In the genomic region with DNA sequence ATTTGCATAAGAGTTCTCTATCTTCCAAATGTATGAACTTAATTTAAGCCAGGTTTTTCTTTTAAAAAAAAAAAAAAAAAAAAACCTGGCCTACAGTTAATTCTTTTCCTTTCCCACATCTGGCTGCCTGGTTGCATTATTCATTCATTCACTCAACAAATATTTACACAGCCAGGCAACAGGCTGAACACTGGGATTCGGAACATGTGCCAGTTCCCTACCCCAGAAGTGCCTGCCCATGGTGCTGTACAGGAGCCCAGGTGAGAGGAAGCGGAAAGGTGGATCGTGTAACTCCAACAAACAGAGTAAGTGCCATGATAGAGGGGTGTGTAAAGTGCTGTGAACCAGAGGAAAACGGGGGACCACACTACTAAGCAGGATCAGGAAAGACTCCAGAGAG, we compare ENCODE assay signal across 26 cellular contexts.
A peak's percentile ranks its signal among the peaks of the same experiment; 100 is the strongest.
DNase-seq lines count a peak whose midpoint lies in the region; ATAC-seq and TF ChIP-seq lines count a peak whose summit lies in the region.
"Had no signal": no experiment of that assay in that cellular context is flagged by ENCODE, and none has a peak within 500 bp of the region (broad histone marks: within the 10 kb centered on the region; RNA-seq: fewer than 3 reads in every experiment).

No MANE protein-coding gene starts in this region.

- H3K9me3 Mint-ChIP-seq in effector memory CD8-positive, alpha-beta T cell: no peaks in the 10 kb centered on the region
- H3K9me3 Mint-ChIP-seq: activated B cell treated with CpG ODN at 0.5 μM for 24 hours; activated CD8-positive, alpha-beta T cell treated with anti-CD3 and anti-CD28 coated beads for 36 hours; activated naive CD8-positive, alpha-beta T cell treated with anti-CD3 and anti-CD28 coated beads, Interleukin-2, amount 10 ng/mL, durations not matched to agents 7 days and 5 days; activated T-cell treated with anti-CD3 and anti-CD28 coated beads, Interleukin-2, amount 50 U/mL, for 72 hours; immature natural killer cell; memory B cell; natural killer cell had no signal

- TF ChIP-seq CTCF in 22Rv1 (IDR thresholded peaks at IDR 0.05) (no peak), AG10803 (conservative IDR thresholded peaks at IDR 0.05; ENCODE audit: low read length) (no peak)

- H3K4me3 ChIP-seq in AG10803 (ENCODE audit: low read length): no peak overlapping the region
- H3K4me3 ChIP-seq: heart left ventricle had no signal

- ATAC-seq in effector memory CD8-positive, alpha-beta T cell (replicated peaks): no peak
- ATAC-seq: activated CD8-positive, alpha-beta T cell treated with anti-CD3 and anti-CD28 coated beads for 36 hours; activated T-cell treated with anti-CD3 and anti-CD28 coated beads, Interleukin-2, amount 50 U/mL, for 72 hours; natural killer cell had no signal

- DNase-seq in AG10803 (ENCODE audit: low read depth) (peak; percentile 83), NCI-H345 treated with DMSO at 0.1 percent for 48 hours (lab: John Stamatoyannopoulos, UW; ENCODE audit: unreplicated experiment) (peak; percentile 28), fibroblast of peridontal ligament (ENCODE audit: extremely low read depth) (peak; percentile 55), SKM-1 (lab: John Stamatoyannopoulos, UW; ENCODE audit: unreplicated experiment) (no peak), Ammon's horn (ENCODE audit: low spot score) (no peak)
- no peak for DNase-seq in effector memory CD8-positive, alpha-beta T cell
- no peak for DNase-seq in stimulated activated CD4-positive, alpha-beta T cell treated with anti-CD3 and anti-CD28 coated beads, Interleukin-1b, Interleukin-23, amount 100 ng/mL, for 48 hours
- DNase-seq: activated B cell treated with CpG ODN at 0.5 μM for 24 hours; activated CD8-positive, alpha-beta T cell treated with anti-CD3 and anti-CD28 coated beads for 36 hours; activated naive CD8-positive, alpha-beta T cell treated with anti-CD3 and anti-CD28 coated beads, Interleukin-2, amount 10 ng/mL, durations not matched to agents 7 days and 5 days; activated T-cell treated with anti-CD3 and anti-CD28 coated beads, Interleukin-2, amount 50 U/mL, for 72 hours; dermis blood vessel endothelial cell; GDM1; HCEC 1CT; heart left ventricle; immature natural killer cell; natural killer cell; NCI-H446; posterior cingulate gyrus; SIG-M5; small intestine; stimulated activated CD4-positive, alpha-beta T cell treated with anti-CD3 and anti-CD28 coated beads, Interleukin-4, amount 100 ng/mL, for 24 hours; T-helper 2 cell had no signal

- H3K27me3 Mint-ChIP-seq in effector memory CD8-positive, alpha-beta T cell: no peaks in the 10 kb centered on the region
- H3K27me3 Mint-ChIP-seq: activated B cell treated with CpG ODN at 0.5 μM for 24 hours; activated CD8-positive, alpha-beta T cell treated with anti-CD3 and anti-CD28 coated beads for 36 hours; activated naive CD8-positive, alpha-beta T cell treated with anti-CD3 and anti-CD28 coated beads, Interleukin-2, amount 10 ng/mL, durations not matched to agents 7 days and 5 days; memory B cell had no signal

- H3K4me3 Mint-ChIP-seq in effector memory CD8-positive, alpha-beta T cell: no peak overlapping the region
- H3K4me3 Mint-ChIP-seq: activated B cell treated with CpG ODN at 0.5 μM for 24 hours; activated CD8-positive, alpha-beta T cell treated with anti-CD3 and anti-CD28 coated beads for 36 hours; activated naive CD8-positive, alpha-beta T cell treated with anti-CD3 and anti-CD28 coated beads, Interleukin-2, amount 10 ng/mL, durations not matched to agents 7 days and 5 days; activated T-cell treated with anti-CD3 and anti-CD28 coated beads, Interleukin-2, amount 50 U/mL, for 72 hours; immature natural killer cell; memory B cell; natural killer cell had no signal

- H3K4me1 Mint-ChIP-seq in effector memory CD8-positive, alpha-beta T cell (ENCODE audit: low read depth in 2 of 2): peaks cover 0 to 4% of the 10 kb centered on the region in 2 donors

- 0 out of 2 replicates have a peak overlapping the region, but pooled peaks have one; percentile 2 for H3K27ac ChIP-seq in 22Rv1
- H3K27ac ChIP-seq: heart left ventricle, KMS-11 had no signal

- H3K36me3 Mint-ChIP-seq in effector memory CD8-positive, alpha-beta T cell (ENCODE audit: insufficient read depth): peaks cover 75% of the 10 kb centered on the region

- no peak overlapping the region for H3K27ac Mint-ChIP-seq in effector memory CD8-positive, alpha-beta T cell
- H3K27ac Mint-ChIP-seq: activated B cell treated with CpG ODN at 0.5 μM for 24 hours; activated CD8-positive, alpha-beta T cell treated with anti-CD3 and anti-CD28 coated beads for 36 hours; activated naive CD8-positive, alpha-beta T cell treated with anti-CD3 and anti-CD28 coated beads, Interleukin-2, amount 10 ng/mL, durations not matched to agents 7 days and 5 days; activated T-cell treated with anti-CD3 and anti-CD28 coated beads, Interleukin-2, amount 50 U/mL, for 72 hours; memory B cell had no signal

Comparison
In these comparisons a context has a peak if more than half of its experiments do, and no peak if none do; other contexts are left out.
1. DNase-seq: peak in AG10803 (single experiment), NCI-H345 treated with DMSO at 0.1 percent for 48 hours (single experiment) and fibroblast of peridontal ligament (single experiment); none in SKM-1 (single experiment), effector memory CD8-positive, alpha-beta T cell (0 of 3), stimulated activated CD4-positive, alpha-beta T cell treated with anti-CD3 and anti-CD28 coated beads, Interleukin-1b, Interleukin-23, amount 100 ng/mL, for 48 hours (single experiment) and Ammon's horn (single experiment).